Comparison of ENCODE assay signal across 26 cellular contexts in genomic region chr10:46077616-46078268, GRCh38. TPM values are rescaled to one million over a fixed set of nuclear protein-coding genes. Genes with fewer than 3 reads are reported as not detected.
A peak's percentile ranks its signal among the peaks of the same experiment; 100 is the strongest.
DNase-seq lines count a peak whose midpoint lies in the region; ATAC-seq and TF ChIP-seq lines count a peak whose summit lies in the region.
"Had no signal": no experiment of that assay in that cellular context is flagged by ENCODE, and none has a peak within 500 bp of the region (broad histone marks: within the 10 kb centered on the region; RNA-seq: fewer than 3 reads in every experiment).

No MANE protein-coding gene starts in this region.

- H3K4me1 ChIP-seq in CD8-positive, alpha-beta T cell (ENCODE audit: insufficient read depth, low read length): peaks cover 18% of the 10 kb centered on the region
- peaks cover 10% of the 10 kb centered on the region for H3K4me1 ChIP-seq in OCI-LY7 (ENCODE audit: insufficient read depth, low read length, poor library complexity, severe bottlenecking)
- H3K4me1 ChIP-seq: esophagus squamous epithelium, psoas muscle had no signal

- CTCF ChIA-PET in CD8-positive, alpha-beta T cell (lab: Charles Lee): interaction anchor here (0.9 kb wide), 1 partner anchor 15 kb away, joined by 3 read pairs; no protein-coding TSS in a partner anchor
- CTCF ChIA-PET in OCI-LY7 (lab: Charles Lee; ENCODE audit: unreplicated experiment): no interaction called here

- H3K36me3 ChIP-seq in CD8-positive, alpha-beta T cell (ENCODE audit: insufficient read depth, low read length): no peaks in the 10 kb centered on the region
- H3K36me3 ChIP-seq in OCI-LY7 (ENCODE audit: insufficient read depth, low read length): no peaks in the 10 kb centered on the region
- H3K36me3 ChIP-seq: esophagus squamous epithelium, WERI-Rb-1 had no signal

- H3K27me3 ChIP-seq in CD8-positive, alpha-beta T cell (ENCODE audit: insufficient read depth, low read length): no peaks in the 10 kb centered on the region

- intact Hi-C loops in CD8-positive, alpha-beta T cell (cut with DNase I, micrococcal nuclease): no loop called here
- intact Hi-C loops in OCI-LY7 (cut with micrococcal nuclease; ENCODE audit: unreplicated experiment): no loop called here

- no peak for TF ChIP-seq CTCF in CD8-positive, alpha-beta T cell (IDR thresholded peaks at IDR 0.05)
- TF ChIP-seq CTCF in OCI-LY7 (conservative IDR thresholded peaks at IDR 0.05; ENCODE audit: low read length): no peak

- H3K27ac Mint-ChIP-seq in CD8-positive, alpha-beta T cell: peak overlapping the region; percentile 69
- H3K27ac Mint-ChIP-seq in naive thymus-derived CD8-positive, alpha-beta T cell: peak overlapping the region; percentile 3 to 92 (median 70)
- H3K27ac Mint-ChIP-seq: stimulated activated memory B cell treated with anti-CD40 and anti-IgM and Interleukin-4, amounts not matched to agents 10 μg/mL and 1 μg/mL and 100 μg/mL, for 72 hours; type B pancreatic cell had no signal

- H3K27me3 Mint-ChIP-seq in CD8-positive, alpha-beta T cell (ENCODE audit: low read depth): no peaks in the 10 kb centered on the region
- H3K27me3 Mint-ChIP-seq in naive thymus-derived CD8-positive, alpha-beta T cell: no peaks in the 10 kb centered on the region

- no peak for ATAC-seq in CD8-positive, alpha-beta T cell
- no peak for ATAC-seq in naive thymus-derived CD8-positive, alpha-beta T cell
- ATAC-seq in GM21390 (IDR thresholded peaks at IDR 0.05; ENCODE audit: unreplicated experiment) (no peak), GM18505 (IDR thresholded peaks at IDR 0.05; ENCODE audit: unreplicated experiment) (no peak)
- ATAC-seq: HCT116; psoas muscle; SK-N-SH treated with all-trans-retinoic acid at 6 μM for 48 hours; stimulated activated memory B cell treated with anti-CD40 and anti-IgM and Interleukin-4, amounts not matched to agents 10 μg/mL and 1 μg/mL and 100 μg/mL, for 72 hours had no signal

- H3K27ac ChIP-seq in CD8-positive, alpha-beta T cell (ENCODE audit: low read depth, low read length): no peak overlapping the region
- no peak overlapping the region for H3K27ac ChIP-seq in OCI-LY7 (ENCODE audit: low read depth, low read length, poor library complexity, severe bottlenecking)
- H3K27ac ChIP-seq: esophagus squamous epithelium, psoas muscle, WERI-Rb-1 had no signal

- no peaks in the 10 kb centered on the region for H3K79me2 ChIP-seq in OCI-LY7 (ENCODE audit: insufficient read depth, low read depth, low read length)

- H3K4me2 ChIP-seq in OCI-LY7 (ENCODE audit: low read length): no peak overlapping the region

- TF ChIP-seq POLR2A in GM18505 (IDR thresholded peaks at IDR 0.05; ENCODE audit: borderline replicate concordance, extremely low read depth, insufficient read depth, insufficient read length): no peak

- BruUV-seq in OCI-LY7 (replicated peaks; lab: Mats Ljungman, UMichigan): no TSS peak

- no peaks in the 10 kb centered on the region for H3K9me3 Mint-ChIP-seq in CD8-positive, alpha-beta T cell
- H3K9me3 Mint-ChIP-seq in naive thymus-derived CD8-positive, alpha-beta T cell: peaks cover 0 to 16% (median 2%) of the 10 kb centered on the region in 9 donors
- H3K9me3 Mint-ChIP-seq: type B pancreatic cell had no signal

- H3K4me3 ChIP-seq in CD8-positive, alpha-beta T cell (ENCODE audit: low read depth, low read length): no peak overlapping the region
- no peak overlapping the region for H3K4me3 ChIP-seq in OCI-LY7 (ENCODE audit: low read depth, low read length, poor library complexity, severe bottlenecking)
- H3K4me3 ChIP-seq: esophagus squamous epithelium, lung, psoas muscle had no signal

- POLR2A ChIA-PET in CD8-positive, alpha-beta T cell (lab: Charles Lee): interaction anchor here (1.1 to 1.4 kb wide), 2 partner anchors 18 to 19 kb away, joined by 3 read pairs; no protein-coding TSS in a partner anchor
- POLR2A ChIA-PET in OCI-LY7 (lab: Charles Lee): interaction anchor here (0.6 to 1.4 kb wide), 2 partner anchors 9 to 19 kb away, joined by 4 to 5 read pairs; no protein-coding TSS in a partner anchor
- POLR2A ChIA-PET in naive thymus-derived CD8-positive, alpha-beta T cell (lab: Charles Lee): interaction anchor here (0.7 to 1.9 kb wide), 3 partner anchors 15 to 58 kb away, joined by 3 to 10 read pairs (median 3); no protein-coding TSS in a partner anchor

- H3K36me3 Mint-ChIP-seq in CD8-positive, alpha-beta T cell: no peaks in the 10 kb centered on the region
- peaks cover 0 to 4% (median 0%) of the 10 kb centered on the region in 3 donors for H3K36me3 Mint-ChIP-seq in naive thymus-derived CD8-positive, alpha-beta T cell
- H3K36me3 Mint-ChIP-seq: stimulated activated memory B cell treated with anti-CD40 and anti-IgM and Interleukin-4, amounts not matched to agents 10 μg/mL and 1 μg/mL and 100 μg/mL, for 72 hours; type B pancreatic cell had no signal

- no peaks in the 10 kb centered on the region for H4K20me1 ChIP-seq in OCI-LY7 (ENCODE audit: insufficient read depth, low read length)

- H3K9me2 ChIP-seq in OCI-LY7 (ENCODE audit: insufficient read depth, low read length): no peaks in the 10 kb centered on the region

- peak overlapping the region; percentile 12; the same call in 1 of the 2 replicates for H2AFZ ChIP-seq in OCI-LY7 (ENCODE audit: low read length)

- peaks cover 20% of the 10 kb centered on the region for H3K4me1 Mint-ChIP-seq in CD8-positive, alpha-beta T cell (ENCODE audit: low read depth)
- H3K4me1 Mint-ChIP-seq in naive thymus-derived CD8-positive, alpha-beta T cell: peaks cover 13 to 39% (median 24%) of the 10 kb centered on the region in 4 donors
- H3K4me1 Mint-ChIP-seq: stimulated activated memory B cell treated with anti-CD40 and anti-IgM and Interleukin-4, amounts not matched to agents 10 μg/mL and 1 μg/mL and 100 μg/mL, for 72 hours had no signal

- peak; percentile 48 for DNase-seq in NOMO-1 treated with DMSO at 0.1 percent for 48 hours (lab: John Stamatoyannopoulos, UW; ENCODE audit: unreplicated experiment)
- DNase-seq in NOMO-1 treated with dmso at 0.1 percent for 144 hours (lab: John Stamatoyannopoulos, UW; ENCODE audit: unreplicated experiment): no peak
- no peak for DNase-seq in CD8-positive, alpha-beta T cell
- no peak for DNase-seq in OCI-LY7 (ENCODE audit: low spot score)
- no peak for DNase-seq in naive thymus-derived CD8-positive, alpha-beta T cell
- DNase-seq in stimulated activated CD4-positive, alpha-beta T cell treated with anti-CD3 and anti-CD28 coated beads, Interleukin-2, amount 100 ng/mL, for 48 hours: no peak
- DNase-seq: amniotic stem cell, C1 segment of cervical spinal cord, caudate nucleus, esophagus squamous epithelium, NCI-H1930, NCI-H510A treated with DMSO at 0.1 percent for 48 hours, psoas muscle, WERI-Rb-1 had no signal

- H3K9me3 ChIP-seq in CD8-positive, alpha-beta T cell (ENCODE audit: low read length): no peaks in the 10 kb centered on the region
- no peaks in the 10 kb centered on the region for H3K9me3 ChIP-seq in OCI-LY7 (ENCODE audit: low read length)
- H3K9me3 ChIP-seq: esophagus squamous epithelium, psoas muscle had no signal

- no peak overlapping the region for H3K4me3 Mint-ChIP-seq in CD8-positive, alpha-beta T cell
- H3K4me3 Mint-ChIP-seq in naive thymus-derived CD8-positive, alpha-beta T cell: peak overlapping the region in 4 of 10 donors; percentile 37 to 59 (median 55)
- H3K4me3 Mint-ChIP-seq: stimulated activated memory B cell treated with anti-CD40 and anti-IgM and Interleukin-4, amounts not matched to agents 10 μg/mL and 1 μg/mL and 100 μg/mL, for 72 hours; type B pancreatic cell had no signal

RNA-seq across cellular contexts. Expression of gene MSMB, which starts 31.7 kb away (rescaled TPM):
- total RNA-seq in CD8-positive, alpha-beta T cell: not detected
- total RNA-seq in OCI-LY7 (2014; rRNA removed; shearing (Covaris generic)): not detected in 2 replicates
- not detected in 2 replicates for total RNA-seq in OCI-LY7 (2022)
- total RNA-seq in naive thymus-derived CD8-positive, alpha-beta T cell: not detected
- polyA plus RNA-seq in naive thymus-derived CD8-positive, alpha-beta T cell: not detected
- total RNA-seq: A172; activated CD8-positive, alpha-beta memory T cell treated with anti-CD3 and anti-CD28 coated beads for 36 hours; Daoy; glomerular endothelial cell; HT-29; psoas muscle had no signal
- polyA plus RNA-seq: psoas muscle had no signal

RNA-seq across cellular contexts. Expression of gene NCOA4, which starts 47.3 kb away (rescaled TPM):
- total RNA-seq in CD8-positive, alpha-beta T cell: 10 to 100 TPM; 47.4 to 51.5 TPM
- total RNA-seq in OCI-LY7 (2014; rRNA removed; shearing (Covaris generic)): 78.8 and 100.0 TPM in 2 replicates
- total RNA-seq in OCI-LY7 (2022): 71.1 and 72.4 TPM in 2 replicates
- total RNA-seq in naive thymus-derived CD8-positive, alpha-beta T cell: 10 to 100 TPM; 90.0 to 90.1 TPM
- 100 to 1,000 TPM; 153 to 162 (median 155) TPM for polyA plus RNA-seq in naive thymus-derived CD8-positive, alpha-beta T cell
